ENCODE assay signal across 24 cellular contexts in the genomic region with DNA sequence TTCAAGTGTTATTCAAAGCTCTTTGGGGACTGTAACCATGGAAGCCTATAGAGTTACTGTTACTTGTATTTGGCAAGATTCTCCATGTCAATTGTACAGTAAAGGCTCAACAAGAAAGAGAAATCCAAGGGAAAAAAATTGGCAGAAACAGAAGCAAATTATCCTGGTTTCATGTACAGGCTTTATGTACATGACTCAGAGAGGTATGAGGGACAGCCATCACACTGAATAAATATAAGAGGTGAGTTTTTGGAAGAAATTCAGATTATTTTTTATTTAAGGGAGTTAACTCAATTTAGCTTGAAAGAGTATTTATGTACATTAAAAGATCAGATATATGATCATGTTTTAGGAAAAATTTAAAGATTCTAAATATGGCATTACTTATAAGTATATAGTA.
"Had no signal": no experiment of that assay in that cellular context is flagged by ENCODE, and none has a peak within 500 bp of the region (broad histone marks: within the 10 kb centered on the region; RNA-seq: fewer than 3 reads in every experiment).

No MANE protein-coding gene starts in this region.

- H3K9ac ChIP-seq: neural progenitor cell had no signal

- H3K4me1 ChIP-seq: prostate gland, right atrium auricular region, stomach had no signal

- H3K4me2 ChIP-seq: neural progenitor cell had no signal

- ATAC-seq: activated T-helper 17 cell treated with anti-CD3 and anti-CD28 coated beads, Interleukin-2, amount 50 U/mL, for 72 hours; left lobe of liver; stimulated activated effector memory CD8-positive, alpha-beta T cell treated with anti-CD3 and anti-CD28 coated beads, Interleukin-12 subunit alpha, Interleukin-12 subunit beta, amount 100 ng/mL, for 72 hours had no signal

- H3K27ac ChIP-seq: coronary artery, esophagus muscularis mucosa, neural progenitor cell, prostate gland, right atrium auricular region, stomach had no signal

- DNase-seq: activated B cell treated with CpG ODN at 0.5 μM for 24 hours; activated CD4-positive, alpha-beta memory T cell treated with anti-CD3 and anti-CD28 coated beads for 36 hours; activated CD4-positive, alpha-beta T cell treated with anti-CD3 and anti-CD28 coated beads for 4 hours; activated naive CD4-positive, alpha-beta T cell treated with Interleukin-2 at 50 U/mL for 16 hours; activated naive CD8-positive, alpha-beta T cell treated with anti-CD3 and anti-CD28 coated beads, Interleukin-2, amount 10 ng/mL, durations not matched to agents 7 days and 5 days; amygdala; central memory CD4-positive, alpha-beta T cell; glutamatergic neuron; hippocampal formation; kidney; mucosa of descending colon; naive B cell; stimulated activated CD4-positive, alpha-beta T cell treated with anti-CD3 and anti-CD28 coated beads, Interleukin-4, amount 100 ng/mL, for 24 hours; stomach; T-helper 1 cell; T-helper 9 cell had no signal

- H2AFZ ChIP-seq: neural progenitor cell had no signal

- H3K4me3 ChIP-seq: coronary artery, esophagus muscularis mucosa, mucosa of descending colon, neural progenitor cell, prostate gland, right atrium auricular region, stomach had no signal

- H3K36me3 ChIP-seq: esophagus muscularis mucosa, neural progenitor cell, prostate gland, right atrium auricular region, stomach had no signal

- H3K27me3 ChIP-seq: esophagus muscularis mucosa, neural progenitor cell, right atrium auricular region, stomach had no signal

- H3K9me3 ChIP-seq: esophagus muscularis mucosa, mucosa of descending colon, prostate gland, right atrium auricular region, stomach had no signal
